14 cellular contexts compared by ENCODE assay signal in genomic region chr2:239087041-239087710, GRCh38.
DNase-seq lines count a peak whose midpoint lies in the region; ATAC-seq, FAIRE-seq and TF ChIP-seq lines count a peak whose summit lies in the region.
"Had no signal": no experiment of that assay in that cellular context is flagged by ENCODE, and none has a peak within 500 bp of the region (broad histone marks: within the 10 kb centered on the region; RNA-seq: fewer than 3 reads in every experiment).

No MANE protein-coding gene starts in this region.

- H3K4me1 ChIP-seq in endothelial cell of umbilical vein (ENCODE audit: control insufficient read depth, extremely low read depth, insufficient read depth, low read length) = no peaks in the 10 kb centered on the region
- H3K4me1 ChIP-seq in neuronal stem cell (ENCODE audit: control insufficient read depth in 2 of 2, insufficient read depth in 1 of 2, low read depth in 1 of 2, low read length in 2 of 2) = no peaks in the 10 kb centered on the region

- H3K4ac ChIP-seq in neuronal stem cell (ENCODE audit: low read length) = no peak overlapping the region

- no peak overlapping the region for H2BK15ac ChIP-seq in neuronal stem cell (ENCODE audit: low read length)

- H3K9me1 ChIP-seq in endothelial cell of umbilical vein (replicated peaks; ENCODE audit: control insufficient read depth, extremely low read depth, insufficient read depth, low read length) = no peaks in the 10 kb centered on the region

- H3K27me3 ChIP-seq in endothelial cell of umbilical vein (ENCODE audit: control insufficient read depth in 2 of 2, insufficient read depth in 2 of 2, low read length in 2 of 2) (no peaks in the 10 kb centered on the region), neuronal stem cell (ENCODE audit: control insufficient read depth in 3 of 3, insufficient read depth in 3 of 3, low read depth in 1 of 3, low read length in 3 of 3) (no peaks in the 10 kb centered on the region)
- H3K27me3 ChIP-seq: BLaER1 had no signal

- intact Hi-C loops in endothelial cell of umbilical vein (cut with micrococcal nuclease) = no loop called here

- peaks cover 8% of the 10 kb centered on the region for H3K36me3 Mint-ChIP-seq in T-helper 17 cell (ENCODE audit: low read depth)

- H3K79me2 ChIP-seq in endothelial cell of umbilical vein (ENCODE audit: control insufficient read depth, insufficient read depth, low read length) = no peaks in the 10 kb centered on the region

- BruUV-seq in endothelial cell of umbilical vein (replicated peaks; lab: Mats Ljungman, UMichigan) = no TSS peak

- TF ChIP-seq CTCF in endothelial cell of umbilical vein (IDR thresholded peaks at IDR 0.05; ENCODE audit: extremely low read depth in 1 of 2, insufficient read depth in 1 of 2, low read depth in 1 of 2, low read length in 2 of 2) = no peak

- POLR2A ChIA-PET in endothelial cell of umbilical vein (lab: Charles Lee) = no interaction called here

- peak overlapping the region; percentile 31 for H3K4me3 Mint-ChIP-seq in T-helper 17 cell

- no peak for TF ChIP-seq POLR2A in endothelial cell of umbilical vein (IDR thresholded peaks at IDR 0.05; ENCODE audit: low read depth, low read length)

- peak overlapping the region; percentile 85 for H2AK5ac ChIP-seq in neuronal stem cell (ENCODE audit: low read depth, low read length)

- peak overlapping the region; percentile 5 for H3K18ac ChIP-seq in neuronal stem cell (ENCODE audit: low read length)

- no peaks in the 10 kb centered on the region for H3K36me3 ChIP-seq in endothelial cell of umbilical vein (ENCODE audit: control insufficient read depth in 2 of 2, extremely low read depth in 1 of 2, insufficient read depth in 2 of 2, low read length in 2 of 2)
- H3K36me3 ChIP-seq in neuronal stem cell (replicated peaks in 1 of 2; ENCODE audit: control insufficient read depth in 2 of 2, insufficient read depth in 2 of 2, low read length in 2 of 2) = peaks cover 4 to 38% of the 10 kb centered on the region in 2 donors

- H4K91ac ChIP-seq in neuronal stem cell (ENCODE audit: low read depth, low read length, poor library complexity) = no peak overlapping the region

- H4K8ac ChIP-seq in neuronal stem cell (ENCODE audit: low read depth, low read length) = no peak overlapping the region

- peak overlapping the region; percentile 83 for H3K14ac ChIP-seq in neuronal stem cell (ENCODE audit: low read length)

- WGBS in neuronal stem cell (ENCODE audit: extremely low coverage in 2 of 2, insufficient read length in 2 of 2, insufficient replicate concordance in 1 of 2), 2 donors = no CpG with 5 or more reads among the region's 21 CpGs

- H2BK5ac ChIP-seq in neuronal stem cell (ENCODE audit: low read length) = no peak overlapping the region

- H3K4me3 ChIP-seq in endothelial cell of umbilical vein (replicated peaks in 1 of 3; ENCODE audit: insufficient read depth in 1 of 3, low read depth in 1 of 3, low read length in 3 of 3) (no peak overlapping the region), neuronal stem cell (ENCODE audit: low read length in 2 of 2) (no peak overlapping the region)
- H3K4me3 ChIP-seq: BLaER1, GM12878 had no signal

- DNase-seq in EL (peak; percentile 44), T-helper 17 cell (no peak), endothelial cell of umbilical vein (ENCODE audit: low read depth, low spot score) (no peak), neuronal stem cell (ENCODE audit: low spot score) (no peak), NCI-H1436 (lab: John Stamatoyannopoulos, UW) (no peak), NCI-H226 (no peak)
- DNase-seq: NCI-H446 treated with DMSO at 0.1 percent for 48 hours, NCI-H748 treated with DMSO at 0.1 percent for 48 hours, Right ventricle myocardium superior had no signal

- no peak overlapping the region for H2AFZ ChIP-seq in endothelial cell of umbilical vein (ENCODE audit: low read depth, low read length)
- no peak overlapping the region for H2AFZ ChIP-seq in neuronal stem cell (ENCODE audit: low read length)

- H3K4me2 ChIP-seq in endothelial cell of umbilical vein (ENCODE audit: insufficient read depth, low read length) (no peak overlapping the region), neuronal stem cell (ENCODE audit: insufficient read depth, low read length, poor library complexity, severe bottlenecking) (no peak overlapping the region)
- H3K4me2 ChIP-seq: BLaER1 had no signal

- no peak overlapping the region for H3K27ac Mint-ChIP-seq in T-helper 17 cell

- H3K9me3 ChIP-seq in T-helper 17 cell (ENCODE audit: control insufficient read depth, low read length, poor library complexity, severe bottlenecking) = no peaks in the 10 kb centered on the region
- H3K9me3 ChIP-seq in endothelial cell of umbilical vein (replicated peaks; ENCODE audit: control insufficient read depth, insufficient read depth, low read length) = no peaks in the 10 kb centered on the region
- peaks cover 0 to 4% of the 10 kb centered on the region in 2 donors for H3K9me3 ChIP-seq in neuronal stem cell (replicated peaks in 1 of 2; ENCODE audit: control insufficient read depth in 2 of 2, insufficient read depth in 1 of 2, low read depth in 1 of 2, low read length in 2 of 2)
- H3K9me3 ChIP-seq: BLaER1 had no signal

- CTCF ChIA-PET in endothelial cell of umbilical vein (lab: Charles Lee) = no interaction called here

- peaks cover 11% of the 10 kb centered on the region for H3K4me1 Mint-ChIP-seq in T-helper 17 cell

- dilution Hi-C loops in endothelial cell of umbilical vein (cut with MboI; ENCODE audit: extremely low pct_ligation_motif_present, low sequenced_read_pairs) = no loop called here

- ATAC-seq in T-helper 17 cell = no peak
- ATAC-seq in HG02763 (IDR thresholded peaks at IDR 0.05; ENCODE audit: unreplicated experiment) = no peak
- ATAC-seq: GM12878, HCT116, SK-N-SH treated with all-trans-retinoic acid at 6 μM for 48 hours had no signal

- no peak overlapping the region for H2BK12ac ChIP-seq in neuronal stem cell (ENCODE audit: low read length)

- H3K79me1 ChIP-seq in neuronal stem cell (ENCODE audit: low read depth, low read length) = no peaks in the 10 kb centered on the region

- no peak overlapping the region for H2BK120ac ChIP-seq in neuronal stem cell (ENCODE audit: low read depth, low read length)

- no peak overlapping the region for H3K27ac ChIP-seq in endothelial cell of umbilical vein (ENCODE audit: insufficient read depth, low read depth, low read length)
- no peak overlapping the region for H3K27ac ChIP-seq in neuronal stem cell (replicated peaks; ENCODE audit: low read length)
- H3K27ac ChIP-seq: BLaER1 had no signal

- H4K20me1 ChIP-seq in endothelial cell of umbilical vein (replicated peaks; ENCODE audit: control insufficient read depth, extremely low read depth, insufficient read depth, low read length) = no peaks in the 10 kb centered on the region
- H4K20me1 ChIP-seq: BLaER1 had no signal

- peak overlapping the region; percentile 29 for H3K23ac ChIP-seq in neuronal stem cell (ENCODE audit: low read depth, low read length, poor library complexity)

- no peak for FAIRE-seq in endothelial cell of umbilical vein (lab: Jason Lieb, UNC)
- FAIRE-seq: GM12878 had no signal

- H3K27me3 Mint-ChIP-seq in T-helper 17 cell = no peaks in the 10 kb centered on the region

- no peak overlapping the region for H3K9ac ChIP-seq in endothelial cell of umbilical vein (replicated peaks; ENCODE audit: extremely low read depth, insufficient read depth, low read length)
- H3K9ac ChIP-seq in neuronal stem cell (ENCODE audit: low read depth, low read length, poor library complexity) = peak overlapping the region; percentile 30
- H3K9ac ChIP-seq: BLaER1 had no signal

TF ChIP-seq in endothelial cell of umbilical vein, 7 proteins besides CTCF, POLR2A, EP300 and RAD21:
- no peak for TF ChIP-seq POLR2AphosphoS5 (IDR thresholded peaks at IDR 0.05; ENCODE audit: insufficient read depth, low read depth, low read length)
- TF ChIP-seq FOS (IDR thresholded peaks at IDR 0.05; ENCODE audit: borderline replicate concordance, insufficient read depth, low read length) = peak; percentile 10
